Comparison of ENCODE assay signal across 8 cellular contexts in the genomic region with DNA sequence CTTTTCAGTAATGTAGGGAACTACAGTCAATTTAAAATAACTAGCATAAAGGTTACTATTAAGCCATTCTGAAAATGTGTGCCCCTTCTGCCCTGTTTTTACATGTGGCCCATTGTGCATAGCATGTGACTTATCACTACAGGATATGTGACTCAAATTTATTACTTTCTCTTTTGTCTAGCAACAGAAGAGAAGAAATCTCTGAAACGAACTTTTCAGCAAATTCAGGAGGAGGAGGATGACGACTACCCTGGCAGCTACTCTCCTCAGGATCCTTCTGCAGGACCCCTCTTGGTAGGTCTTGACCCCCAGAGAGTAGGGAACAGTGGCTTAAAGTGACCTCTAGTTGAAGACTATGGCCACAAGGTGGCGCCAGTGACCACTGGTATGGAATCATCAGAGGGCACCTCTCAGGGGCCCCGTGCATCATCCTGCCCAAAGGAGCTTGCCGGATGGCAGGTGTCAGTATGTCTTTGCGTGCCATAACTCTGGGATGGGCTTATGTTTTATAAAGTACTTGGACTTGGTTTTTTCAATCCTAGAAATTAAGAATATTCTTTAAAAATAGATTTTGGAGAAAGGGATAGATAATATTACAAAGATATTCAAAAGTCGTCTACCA. TPM values are rescaled to one million over a fixed set of nuclear protein-coding genes. Genes with fewer than 3 reads are reported as not detected.
DNase-seq lines count a peak whose midpoint lies in the region; ATAC-seq and TF ChIP-seq lines count a peak whose summit lies in the region.

No MANE protein-coding gene starts in this region.

- H3K27ac ChIP-seq in left lung: no peak overlapping the region

- peaks cover 0 to 56% of the 10 kb centered on the region in 2 donors for H3K36me3 ChIP-seq in left lung

- H3K4me1 Mint-ChIP-seq in chondrocyte (ENCODE audit: low read depth): peaks cover 28% of the 10 kb centered on the region

- intact Hi-C loops in left lung (cut with DNase I): loop anchor here in 1 of 2 donors (5.0 kb wide), 1 partner anchor 165 kb away; no protein-coding TSS in a partner anchor

- peak; percentile 100 for TF ChIP-seq CTCF in chondrocyte (IDR thresholded peaks at IDR 0.05)
- peak; percentile 86 to 87 for TF ChIP-seq CTCF in left lung (IDR thresholded peaks at IDR 0.05)

- H3K27me3 ChIP-seq in left lung: no peaks in the 10 kb centered on the region

- H3K36me3 Mint-ChIP-seq in chondrocyte (ENCODE audit: low read depth): peaks cover 17% of the 10 kb centered on the region

- peak; percentile 82 for DNase-seq in ELF-1 (ENCODE audit: low read depth, low spot score)
- peak; percentile 84 for DNase-seq in NCI-H510A treated with DMSO at 0.1 percent for 48 hours (lab: John Stamatoyannopoulos, UW)
- peak; percentile 72 to 73 for DNase-seq in activated CD4-positive, alpha-beta T cell treated with anti-CD3 and anti-CD28 coated beads for 4 hours
- no peak for DNase-seq in chondrocyte (ENCODE audit: low spot score)
- DNase-seq in left lung: peak; percentile 80 to 91
- DNase-seq in stimulated activated CD4-positive, alpha-beta T cell treated with anti-CD3 and anti-CD28 coated beads, TNF-alpha, amount 100 ng/mL, for 1 hour (ENCODE audit: low read depth in 3 of 3, low spot score in 1 of 3): peak; percentile 37 to 51 (median 48)

- H3K9me3 Mint-ChIP-seq in chondrocyte (ENCODE audit: low read depth): no peaks in the 10 kb centered on the region

- ATAC-seq in HG03108 (IDR thresholded peaks at IDR 0.05; ENCODE audit: unreplicated experiment): peak; percentile 51
- ATAC-seq in left lung: peak; percentile 83
- no peak for ATAC-seq in HG02840 (IDR thresholded peaks at IDR 0.05; ENCODE audit: low FRiP score, unreplicated experiment)

- H3K27me3 Mint-ChIP-seq in chondrocyte (ENCODE audit: low read depth): no peaks in the 10 kb centered on the region

- H3K27ac Mint-ChIP-seq in chondrocyte (ENCODE audit: unreplicated experiment): peak overlapping the region; percentile 38

- H3K9me3 ChIP-seq in left lung: no peaks in the 10 kb centered on the region

- peaks cover 4 to 6% of the 10 kb centered on the region in 2 donors for H3K4me1 ChIP-seq in left lung

- H3K4me3 Mint-ChIP-seq in chondrocyte (ENCODE audit: unreplicated experiment): no peak overlapping the region

- H3K4me3 ChIP-seq in left lung: no peak overlapping the region

RNA-seq across cellular contexts. Expression of a gene that starts 23.9 kb away (rescaled TPM):
- total RNA-seq in chondrocyte (16.9 to 21.6 TPM (median 19.3 TPM) in 3 replicates), left lung (10 to 100 TPM; 25.7 to 28.1 TPM)

RNA-seq across cellular contexts. Expression of a gene that starts 24.2 kb away (rescaled TPM):
- 10.6 to 16.1 TPM (median 10.8 TPM) in 3 replicates for total RNA-seq in chondrocyte
- total RNA-seq in left lung: 10 to 100 TPM; 16.9 to 19.4 TPM
